In genomic region chr20:51922812-51923211, GRCh38 we compare ENCODE assay signal across 8 cellular contexts.
DNase-seq lines count a peak whose midpoint lies in the region; ATAC-seq, FAIRE-seq and TF ChIP-seq lines count a peak whose summit lies in the region.
"Not testable (repeated sequence)": the region's sequence is repeated elsewhere in the genome, so short reads cannot be mapped to it uniquely, and the experiment has no call there.

No MANE protein-coding gene starts in this region.

- TF ChIP-seq CTCF in Caco-2 (IDR thresholded peaks at IDR 0.05; ENCODE audit: insufficient read depth in 1 of 2, low read depth in 1 of 2, low read length in 1 of 2, severe bottlenecking in 1 of 2, unreplicated experiment in 1 of 2); GM23338 (conservative IDR thresholded peaks at IDR 0.05; ENCODE audit: low read depth in 2 of 2); Panc1 (IDR thresholded peaks at IDR 0.05); WTC11 (IDR thresholded peaks at IDR 0.05); HepG2 (CRISPR knock-in tag; IDR thresholded peaks at IDR 0.05); nephron progenitor cell (IDR thresholded peaks at IDR 0.05); progenitor cell of endocrine pancreas (IDR thresholded peaks at IDR 0.05; ENCODE audit: unreplicated experiment): not testable (repeated sequence)

- H3K36me3 ChIP-seq in Caco-2 (ENCODE audit: control insufficient read depth, insufficient read depth, low read length); GM23338 (ENCODE audit: insufficient read depth); Panc1 (ENCODE audit: control insufficient read depth, insufficient read depth, low read length); HepG2 (replicated peaks in 1 of 2; ENCODE audit: control insufficient read depth in 1 of 2, insufficient read depth in 2 of 2, low read length in 2 of 2): not testable (repeated sequence)

- CTCF ChIA-PET in Caco-2 (lab: Charles Lee) = interaction anchor here (1.1 kb wide), 1 partner anchor 122 kb away, joined by 6 read pairs; no protein-coding TSS in a partner anchor
- CTCF ChIA-PET in Panc1 (lab: Charles Lee); WTC11 (lab: Charles Lee); HepG2 (lab: Yijun Ruan, JAX; ENCODE audit: low intra/inter-chr PET ratio, low total read pairs): not testable (repeated sequence)

- H3K4me3 ChIP-seq in Caco-2 (ENCODE audit: low read depth, low read length); GM23338; Panc1 (ENCODE audit: low read depth in 2 of 2, low read length in 2 of 2); HepG2 (replicated peaks in 1 of 3; ENCODE audit: insufficient read depth in 1 of 3, low read depth in 2 of 3, low read length in 3 of 3): not testable (repeated sequence)

- H4K20me1 ChIP-seq in GM23338 (replicated peaks; ENCODE audit: insufficient read depth); HepG2 (ENCODE audit: insufficient read depth, low read length): not testable (repeated sequence)

- not testable (repeated sequence) for H3K4me3 Mint-ChIP-seq in Caco-2 (ENCODE audit: unreplicated experiment); GM23338; WTC11; nephron progenitor cell; progenitor cell of endocrine pancreas (ENCODE audit: low read depth)

- not testable (repeated sequence) for FAIRE-seq in HepG2 (lab: Jason Lieb, UNC)

- BruUV-seq in Caco-2 (replicated peaks; lab: Mats Ljungman, UMichigan); Panc1 (replicated peaks; lab: Mats Ljungman, UMichigan); HepG2 (replicated peaks; lab: Mats Ljungman, UMichigan): not testable (repeated sequence)

- not testable (repeated sequence) for ATAC-seq in GM23338, Panc1, WTC11, HepG2

- not testable (repeated sequence) for H3K36me3 Mint-ChIP-seq in Caco-2 (ENCODE audit: insufficient read depth, unreplicated experiment); GM23338 (ENCODE audit: low read depth); WTC11; nephron progenitor cell (ENCODE audit: low read depth); progenitor cell of endocrine pancreas (ENCODE audit: insufficient read depth)

- H3K27me3 Mint-ChIP-seq in Caco-2 (ENCODE audit: insufficient read depth, unreplicated experiment); GM23338 (ENCODE audit: insufficient read depth, low read depth, poor library complexity); WTC11 (ENCODE audit: low read depth); nephron progenitor cell (ENCODE audit: low read depth, poor library complexity); progenitor cell of endocrine pancreas: not testable (repeated sequence)

- H3K27ac Mint-ChIP-seq in Caco-2 (ENCODE audit: unreplicated experiment) (peak overlapping the region; percentile 13), GM23338 (peak overlapping the region; percentile 59; the same call in 1 of the 2 replicates), WTC11 (0 out of 2 replicates have a peak overlapping the region, but pooled peaks have one; percentile 7), nephron progenitor cell (peak overlapping the region; percentile 28), progenitor cell of endocrine pancreas (peak overlapping the region; percentile 72)

- TF ChIP-seq POLR2A in HepG2 (IDR thresholded peaks at IDR 0.05; ENCODE audit: insufficient read depth in 1 of 2, low read depth in 2 of 2, low read length in 2 of 2) = not testable (repeated sequence)

- not testable (repeated sequence) for H3K9me3 Mint-ChIP-seq in Caco-2 (ENCODE audit: unreplicated experiment); GM23338; WTC11; nephron progenitor cell; progenitor cell of endocrine pancreas (ENCODE audit: low read depth)

- POLR2A ChIA-PET in Caco-2 (lab: Charles Lee); Panc1 (lab: Charles Lee); HepG2 (lab: Yijun Ruan, JAX): not testable (repeated sequence)
- POLR2A ChIA-PET in WTC11 (lab: Charles Lee) = interaction anchor here (1.1 kb wide), 1 partner anchor 183 kb away, joined by 3 read pairs; no protein-coding TSS in a partner anchor

- not testable (repeated sequence) for DNase-seq in Caco-2; GM23338 (ENCODE audit: low spot score); Panc1 (ENCODE audit: low read depth, low spot score); WTC11 (ENCODE audit: low spot score); HepG2 (ENCODE audit: low spot score); nephron progenitor cell; progenitor cell of endocrine pancreas (ENCODE audit: low spot score, unreplicated experiment)
- DNase-seq in mesenteric fat pad (ENCODE audit: low spot score) = peak; percentile 57

- 76% methylated on average over 12 of the region's 12 CpGs for WGBS in HepG2 (ENCODE audit: low lambda C conversion rate)

- peak overlapping the region; percentile 59; the same call in 1 of the 2 replicates for H2AFZ ChIP-seq in GM23338
- H2AFZ ChIP-seq in HepG2 (ENCODE audit: low read length) = not testable (repeated sequence)

- not testable (repeated sequence) for H3K27ac ChIP-seq in GM23338 (ENCODE audit: low read depth); HepG2 (ENCODE audit: extremely low read length, insufficient read depth, low read length)
- peak overlapping the region; percentile 48; the same call in 1 of the 2 replicates for H3K27ac ChIP-seq in Panc1 (ENCODE audit: low read length)

- H3K79me2 ChIP-seq in GM23338 (replicated peaks; ENCODE audit: insufficient read depth); HepG2 (ENCODE audit: insufficient read depth, low read length): not testable (repeated sequence)

- in situ Hi-C loops in Panc1 (cut with HindIII; ENCODE audit: low pct_unique_long_range_greater_than_20kb, low sequenced_read_pairs); HepG2 (cut with HindIII; ENCODE audit: extremely low pct_ligation_motif_present, low pct_unique_long_range_greater_than_20kb): not testable (repeated sequence)

- TF ChIP-seq RAD21 in HepG2 (CRISPR knock-in tag; IDR thresholded peaks at IDR 0.05) = not testable (repeated sequence)

- not testable (repeated sequence) for H3K9ac ChIP-seq in HepG2 (ENCODE audit: insufficient read depth, low read depth, low read length)

- H3K4me1 Mint-ChIP-seq in Caco-2 (ENCODE audit: low read depth, unreplicated experiment) (peaks cover 19% of the 10 kb centered on the region), GM23338 (peaks cover 14% of the 10 kb centered on the region), WTC11 (peaks cover 26% of the 10 kb centered on the region), nephron progenitor cell (peaks cover 38% of the 10 kb centered on the region), progenitor cell of endocrine pancreas (ENCODE audit: low read depth) (peaks cover 31% of the 10 kb centered on the region)

- H3K27me3 ChIP-seq in Caco-2 (replicated peaks; ENCODE audit: control insufficient read depth, insufficient read depth, low read length); GM23338 (ENCODE audit: insufficient read depth); Panc1 (ENCODE audit: control insufficient read depth, insufficient read depth, low read length); HepG2 (ENCODE audit: control insufficient read depth in 1 of 2, insufficient read depth in 2 of 2, low read length in 2 of 2): not testable (repeated sequence)

- H3K9me2 ChIP-seq in GM23338 (ENCODE audit: insufficient read depth) = not testable (repeated sequence)

- H3K9me3 ChIP-seq in Caco-2; Panc1 (ENCODE audit: control insufficient read depth, insufficient read depth, low read depth, low read length); HepG2 (ENCODE audit: low read length): not testable (repeated sequence)

- intact Hi-C loops in Caco-2 (cut with micrococcal nuclease; ENCODE audit: unreplicated experiment); Panc1 (cut with micrococcal nuclease; ENCODE audit: unreplicated experiment); HepG2 (cut with micrococcal nuclease; ENCODE audit: unreplicated experiment): not testable (repeated sequence)

- not testable (repeated sequence) for TF ChIP-seq EP300 in HepG2 (IDR thresholded peaks at IDR 0.05; ENCODE audit: low read depth in 2 of 2, low read length in 2 of 2); HepG2 (CRISPR knock-in tag; IDR thresholded peaks at IDR 0.05; ENCODE audit: borderline replicate concordance)

- H3F3A ChIP-seq in GM23338 (replicated peaks; ENCODE audit: low read depth) = not testable (repeated sequence)

- not testable (repeated sequence) for H3K4me2 ChIP-seq in GM23338; HepG2 (ENCODE audit: low read depth, low read length)

- peaks cover 22% of the 10 kb centered on the region for H3K4me1 ChIP-seq in Caco-2
- H3K4me1 ChIP-seq in GM23338 (ENCODE audit: insufficient read depth); Panc1 (ENCODE audit: control insufficient read depth, insufficient read depth, low read length); HepG2 (ENCODE audit: insufficient read depth, low read length): not testable (repeated sequence)

TF ChIP-seq in HepG2, 621 proteins besides CTCF, POLR2A, EP300 and RAD21:
- peak; percentile 54; the same call in 1 of the 2 replicates for TF ChIP-seq FOXP1 (IDR thresholded peaks at IDR 0.05)
- TF ChIP-seq FOXP1 (CRISPR knock-in tag; IDR thresholded peaks at IDR 0.05) = not testable (repeated sequence)
TF ChIP-seq in HepG2: peak in this region for 1; not testable (repeated sequence) for 620.

Comparison
In these comparisons a context has a peak if more than half of its experiments do, and no peak if none do; other contexts are left out.
1. H3K27ac Mint-ChIP-seq: peak in every context shown above with its lines; median percentile 72 in progenitor cell of endocrine pancreas; 59 in GM23338; 28 in nephron progenitor cell; 13 in Caco-2; 7 in WTC11.